11 cellular contexts compared by ENCODE assay signal in genomic region chr2:69583434-69583833, GRCh38.
A peak's percentile ranks its signal among the peaks of the same experiment; 100 is the strongest.
DNase-seq lines count a peak whose midpoint lies in the region; ATAC-seq, FAIRE-seq and TF ChIP-seq lines count a peak whose summit lies in the region.
"Had no signal": no experiment of that assay in that cellular context is flagged by ENCODE, and none has a peak within 500 bp of the region (broad histone marks: within the 10 kb centered on the region; RNA-seq: fewer than 3 reads in every experiment).

No MANE protein-coding gene starts in this region.

- H3K14ac ChIP-seq in mesenchymal stem cell (ENCODE audit: low read length in 2 of 2), result no peak overlapping the region

- no peak for TF ChIP-seq POLR2A in A549 (IDR thresholded peaks at IDR 0.05; ENCODE audit: low read length)

- peak overlapping the region in 3 of 4 donors; percentile 6 to 40 (median 22) for H3K4me3 Mint-ChIP-seq in CD4-positive, CD25-positive, alpha-beta regulatory T cell
- H3K4me3 Mint-ChIP-seq in activated CD8-positive, alpha-beta T cell treated with anti-CD3 and anti-CD28 coated beads for 36 hours, result peak overlapping the region; percentile 66
- H3K4me3 Mint-ChIP-seq: memory B cell had no signal

- CTCF ChIA-PET in A549 (lab: Yijun Ruan, JAX), result interaction anchor here (1.1 to 3.3 kb wide), 9 partner anchors 10 to 133 kb away, joined by 3 to 29 read pairs (median 7); no protein-coding TSS in a partner anchor
- CTCF ChIA-PET in activated CD8-positive, alpha-beta T cell treated with anti-CD3 and anti-CD28 coated beads for 36 hours (lab: Charles Lee), result interaction anchor here (0.9 to 16.2 kb wide), 12 partner anchors 10 to 197 kb away, joined by 3 to 187 read pairs (median 4); no protein-coding TSS in a partner anchor

- H3K9me3 ChIP-seq in A549 (no peaks in the 10 kb centered on the region), mesenchymal stem cell (ENCODE audit: control insufficient read depth, low read length) (no peaks in the 10 kb centered on the region)
- no peaks in the 10 kb centered on the region for H3K9me3 ChIP-seq in CD4-positive, CD25-positive, alpha-beta regulatory T cell (ENCODE audit: control insufficient read depth in 2 of 2, low read length in 2 of 2)

- no peak overlapping the region for H2AFZ ChIP-seq in mesenchymal stem cell (ENCODE audit: low read depth, low read length)

- H3K23ac ChIP-seq in mesenchymal stem cell (ENCODE audit: low read length in 2 of 2), result no peak overlapping the region

- H2BK12ac ChIP-seq in mesenchymal stem cell (ENCODE audit: low read length in 2 of 2), result no peak overlapping the region

- FAIRE-seq in A549 (lab: Jason Lieb, UNC), result no peak

- peak overlapping the region; percentile 71 for H3K4me2 ChIP-seq in A549
- H3K4me2 ChIP-seq in mesenchymal stem cell (ENCODE audit: low read length, poor library complexity, severe bottlenecking), result no peak overlapping the region

- H3K4me1 ChIP-seq in A549, result peaks cover 32% of the 10 kb centered on the region
- H3K4me1 ChIP-seq in CD4-positive, CD25-positive, alpha-beta regulatory T cell (ENCODE audit: control insufficient read depth, insufficient read depth, low read length, poor library complexity, severe bottlenecking), result peaks cover 71% of the 10 kb centered on the region
- H3K4me1 ChIP-seq in mesenchymal stem cell (ENCODE audit: control insufficient read depth, insufficient read depth, low read depth, low read length), result peaks cover 19% of the 10 kb centered on the region

- H3K36me3 Mint-ChIP-seq in CD4-positive, CD25-positive, alpha-beta regulatory T cell, result peaks cover 21% of the 10 kb centered on the region
- peaks cover 23% of the 10 kb centered on the region for H3K36me3 Mint-ChIP-seq in activated CD8-positive, alpha-beta T cell treated with anti-CD3 and anti-CD28 coated beads for 36 hours (ENCODE audit: low read depth)
- H3K36me3 Mint-ChIP-seq: memory B cell had no signal

- intact Hi-C loops in activated CD8-positive, alpha-beta T cell treated with anti-CD3 and anti-CD28 coated beads for 36 hours (cut with micrococcal nuclease), result loop anchor here (2.0 to 5.0 kb wide), 2 partner anchors 27 to 59 kb away; partner anchors contain the start of gene AAK1
- intact Hi-C loops in dorsolateral prefrontal cortex (cut with DNase I), result no loop called here

- no peak overlapping the region for H2AK5ac ChIP-seq in mesenchymal stem cell (ENCODE audit: low read length, severe bottlenecking)

- no peak for TF ChIP-seq RAD21 in A549 (conservative IDR thresholded peaks at IDR 0.05 in 1 of 2, IDR thresholded peaks at IDR 0.05 in 1 of 2)

- WGBS in A549 (ENCODE audit: missing lambda C conversion rate), result 88% methylated on average over 3 of the region's 3 CpGs
- 100% methylated on average over 2 of the region's 3 CpGs for WGBS in mesenchymal stem cell

- POLR2A ChIA-PET in A549 (lab: Yijun Ruan, JAX), result no interaction called here
- POLR2A ChIA-PET in activated CD8-positive, alpha-beta T cell treated with anti-CD3 and anti-CD28 coated beads for 36 hours (lab: Charles Lee), result interaction anchor here (0.8 to 3.5 kb wide), 7 partner anchors 9 to 61 kb away, joined by 3 to 8 read pairs (median 3); partner anchors contain the start of gene AAK1

- H3K9ac ChIP-seq in mesenchymal stem cell (ENCODE audit: low read length), result no peak overlapping the region

- no peak overlapping the region for H2BK15ac ChIP-seq in mesenchymal stem cell (ENCODE audit: low read depth, poor library complexity, severe bottlenecking)

- H2BK5ac ChIP-seq in mesenchymal stem cell (ENCODE audit: low read depth, low read length, poor library complexity, severe bottlenecking), result no peak overlapping the region

- no peak overlapping the region for H2BK120ac ChIP-seq in mesenchymal stem cell (ENCODE audit: low read depth, low read length)

- ATAC-seq in A549, result peak in 1 of 2 experiments; percentile 19; a peak in 1 of 6 replicates
- no peak for ATAC-seq in CD4-positive, CD25-positive, alpha-beta regulatory T cell (ENCODE audit: low read depth in 2 of 2)
- ATAC-seq in activated CD8-positive, alpha-beta T cell treated with anti-CD3 and anti-CD28 coated beads for 36 hours, result no peak
- ATAC-seq: foreskin keratinocyte had no signal

- no peaks in the 10 kb centered on the region for H3K27me3 ChIP-seq in CD4-positive, CD25-positive, alpha-beta regulatory T cell (ENCODE audit: control insufficient read depth, insufficient read depth, low read length)
- H3K27me3 ChIP-seq in mesenchymal stem cell (ENCODE audit: control insufficient read depth in 1 of 2, insufficient read depth in 1 of 2, low read length in 2 of 2) (no peaks in the 10 kb centered on the region), dorsolateral prefrontal cortex (no peaks in the 10 kb centered on the region)
- H3K27me3 ChIP-seq: foreskin keratinocyte had no signal

- no peak for TF ChIP-seq EP300 in A549 (IDR thresholded peaks at IDR 0.05)

- peaks cover 18% of the 10 kb centered on the region for H3K79me1 ChIP-seq in mesenchymal stem cell (replicated peaks; ENCODE audit: low read length, poor library complexity, severe bottlenecking)

- H3K27ac ChIP-seq in A549, result peak overlapping the region in 1 of 2 experiments; percentile 76; a peak in 2 of 6 replicates
- H3K27ac ChIP-seq in CD4-positive, CD25-positive, alpha-beta regulatory T cell (ENCODE audit: insufficient read depth, low read length, poor library complexity, severe bottlenecking), result no peak overlapping the region
- peak overlapping the region; percentile 98 for H3K27ac ChIP-seq in mesenchymal stem cell (ENCODE audit: low read length, poor library complexity, severe bottlenecking)
- peak overlapping the region in 16 of 59 donors; percentile 1 to 64 (median 20) for H3K27ac ChIP-seq in dorsolateral prefrontal cortex
- H3K27ac ChIP-seq: foreskin keratinocyte had no signal

- peaks cover 9% of the 10 kb centered on the region for H3K36me3 ChIP-seq in CD4-positive, CD25-positive, alpha-beta regulatory T cell (ENCODE audit: control insufficient read depth, insufficient read depth, low read length)
- H3K36me3 ChIP-seq in mesenchymal stem cell (ENCODE audit: control insufficient read depth in 1 of 2, insufficient read depth in 2 of 2, low read depth in 1 of 2, low read length in 2 of 2), result no peaks in the 10 kb centered on the region

- no peak overlapping the region for H3K4ac ChIP-seq in mesenchymal stem cell (ENCODE audit: low read depth in 1 of 2, low read length in 2 of 2)

- H3K4me1 Mint-ChIP-seq in CD4-positive, CD25-positive, alpha-beta regulatory T cell, result peaks cover 48 to 94% (median 81%) of the 10 kb centered on the region in 4 donors
- peaks cover 81% of the 10 kb centered on the region for H3K4me1 Mint-ChIP-seq in activated CD8-positive, alpha-beta T cell treated with anti-CD3 and anti-CD28 coated beads for 36 hours (ENCODE audit: low read depth)

- H3K9me3 Mint-ChIP-seq in CD4-positive, CD25-positive, alpha-beta regulatory T cell, result no peaks in the 10 kb centered on the region
- H3K9me3 Mint-ChIP-seq in activated CD8-positive, alpha-beta T cell treated with anti-CD3 and anti-CD28 coated beads for 36 hours, result no peaks in the 10 kb centered on the region
- H3K9me3 Mint-ChIP-seq: memory B cell had no signal

- H3K27me3 Mint-ChIP-seq in CD4-positive, CD25-positive, alpha-beta regulatory T cell, result no peaks in the 10 kb centered on the region
- H3K27me3 Mint-ChIP-seq in activated CD8-positive, alpha-beta T cell treated with anti-CD3 and anti-CD28 coated beads for 36 hours, result no peaks in the 10 kb centered on the region

- TF ChIP-seq CTCF in A549 (IDR thresholded peaks at IDR 0.05) (no peak), dorsolateral prefrontal cortex (IDR thresholded peaks at IDR 0.05 in 54 of 56, conservative IDR thresholded peaks at IDR 0.05 in 2 of 56; ENCODE audit: low read depth in 1 of 56, partially characterized antibody in 56 of 56) (no peak)
- no peak for TF ChIP-seq CTCF in activated CD8-positive, alpha-beta T cell treated with anti-CD3 and anti-CD28 coated beads for 36 hours (IDR thresholded peaks at IDR 0.05)

- H3K18ac ChIP-seq in mesenchymal stem cell (ENCODE audit: low read depth in 1 of 2, low read length in 2 of 2), result no peak overlapping the region

- DNase-seq in A549 (ENCODE audit: low read depth in 1 of 2, low spot score in 1 of 2), result no peak
- DNase-seq in CD4-positive, CD25-positive, alpha-beta regulatory T cell, result no peak
- DNase-seq in activated CD8-positive, alpha-beta T cell treated with anti-CD3 and anti-CD28 coated beads for 36 hours, result no peak
- no peak for DNase-seq in mesenchymal stem cell
- DNase-seq in NCI-H2029 treated with DMSO at 0.1 percent for 48 hours (lab: John Stamatoyannopoulos, UW), result no peak
- no peak for DNase-seq in HPDE6-E6E7 (ENCODE audit: extremely low spot score)
- no peak for DNase-seq in kidney glomerular epithelial cell (lab: John Stamatoyannopoulos, UW)
- no peak for DNase-seq in dorsolateral prefrontal cortex
- DNase-seq: activated naive CD4-positive, alpha-beta T cell treated with Interleukin-2 at 50 U/mL for 16 hours; foreskin keratinocyte had no signal

- no peak overlapping the region for H3K4me3 ChIP-seq in A549
- peak overlapping the region; percentile 20 for H3K4me3 ChIP-seq in CD4-positive, CD25-positive, alpha-beta regulatory T cell (ENCODE audit: low read depth, low read length)
- no peak overlapping the region for H3K4me3 ChIP-seq in mesenchymal stem cell (ENCODE audit: insufficient read depth in 1 of 2, low read depth in 1 of 2, low read length in 2 of 2)
- no peak overlapping the region for H3K4me3 ChIP-seq in dorsolateral prefrontal cortex

- no peak overlapping the region for H4K91ac ChIP-seq in mesenchymal stem cell (ENCODE audit: low read length)

- peak overlapping the region; percentile 23 to 87 (median 85) for H3K27ac Mint-ChIP-seq in CD4-positive, CD25-positive, alpha-beta regulatory T cell
- H3K27ac Mint-ChIP-seq in activated CD8-positive, alpha-beta T cell treated with anti-CD3 and anti-CD28 coated beads for 36 hours, result peak overlapping the region; percentile 88
- H3K27ac Mint-ChIP-seq: memory B cell had no signal

- no peak overlapping the region for H4K8ac ChIP-seq in mesenchymal stem cell (ENCODE audit: low read length)

TF ChIP-seq in A549, 52 proteins besides CTCF, POLR2A, EP300 and RAD21:
- TF ChIP-seq MAZ (IDR thresholded peaks at IDR 0.05; ENCODE audit: borderline replicate concordance, low read depth, low read length), result no peak
- TF ChIP-seq TP53 (CRISPR knock-in tag; IDR thresholded peaks at IDR 0.05), result no peak
- no peak for TF ChIP-seq HOXB13 (CRISPR knock-in tag; IDR thresholded peaks at IDR 0.05; ENCODE audit: low read depth)
